In genomic region chr5:68274847-68275700, GRCh38 we compare ENCODE assay signal across 1 cellular context.
TF ChIP-seq lines count a peak whose summit lies in the region.

No MANE protein-coding gene starts in this region.

TF ChIP-seq in GM23338, 12 proteins besides CTCF, POLR2A, EP300 and RAD21 (continued from another document):
- no peak for TF ChIP-seq ZNF462 (CRISPR knock-in tag; IDR thresholded peaks at IDR 0.05)
- no peak for TF ChIP-seq CREB1 (CRISPR knock-in tag; IDR thresholded peaks at IDR 0.05; ENCODE audit: low read depth)
- no peak for TF ChIP-seq NANOG (IDR thresholded peaks at IDR 0.05; ENCODE audit: borderline replicate concordance)
- TF ChIP-seq REST (IDR thresholded peaks at IDR 0.05; ENCODE audit: unreplicated experiment): no peak
